Comparison of ENCODE assay signal across 23 cellular contexts in genomic region chr17:61903251-61903650, GRCh38.
"Had no signal": no experiment of that assay in that cellular context is flagged by ENCODE, and none has a peak within 500 bp of the region (broad histone marks: within the 10 kb centered on the region; RNA-seq: fewer than 3 reads in every experiment).

No MANE protein-coding gene starts in this region.

- H3K27ac Mint-ChIP-seq: activated naive CD4-positive, alpha-beta T cell treated with anti-CD3 and anti-CD28 coated beads for 36 hours; endodermal cell; nephron progenitor cell had no signal

- H3K4me1 ChIP-seq: esophagus squamous epithelium, gastroesophageal sphincter, pancreas, testis, vagina had no signal

- H3K4me3 Mint-ChIP-seq: activated naive CD4-positive, alpha-beta T cell treated with anti-CD3 and anti-CD28 coated beads for 36 hours; endodermal cell; nephron progenitor cell; T-helper 2 cell treated with Interferon-gamma antibody and Interleukin-4, amounts not matched to agents 5 μg/mL and 100 μg/mL, for 36 hours had no signal

- FAIRE-seq: bronchial epithelial cell, pancreas had no signal

- H3K4me3 ChIP-seq: coronary artery, esophagus squamous epithelium, gastroesophageal sphincter, pancreas, testis, vagina had no signal

- H3K27ac ChIP-seq: coronary artery, esophagus squamous epithelium, gastroesophageal sphincter, pancreas, testis, vagina, WERI-Rb-1 had no signal

- H3K9me3 ChIP-seq: esophagus squamous epithelium, gastroesophageal sphincter, pancreas, testis, vagina had no signal

- H3K27me3 ChIP-seq: esophagus squamous epithelium, gastroesophageal sphincter, pancreas, testis, vagina had no signal

- DNase-seq: activated CD4-positive, alpha-beta T cell treated with anti-CD3 and anti-CD28 coated beads, Interleukin-2, amount 50 U/mL, for 1 hour; activated CD4-positive, CD25-positive, alpha-beta regulatory T cell treated with anti-CD3 and anti-CD28 coated beads, Interleukin-2, amount 50 U/mL, for 72 hours; activated naive CD4-positive, alpha-beta T cell treated with anti-CD3 and anti-CD28 coated beads for 36 hours; amygdala; cerebellar nuclear complex; endodermal cell; esophagus squamous epithelium; head of caudate nucleus; hypothalamus; left ventricle myocardium superior; mammary epithelial cell; nephron progenitor cell; pancreas; right cardiac atrium; stimulated activated CD4-positive, alpha-beta T cell treated with anti-CD3 and anti-CD28 coated beads, Interleukin-12 subunit alpha, Interleukin-12 subunit beta, amount 100 ng/mL, for 4 hours; testis; trophoblast cell; WERI-Rb-1 had no signal

- H3K4me1 Mint-ChIP-seq: endodermal cell, nephron progenitor cell had no signal

- H3K9me3 Mint-ChIP-seq: activated naive CD4-positive, alpha-beta T cell treated with anti-CD3 and anti-CD28 coated beads for 36 hours; endodermal cell; nephron progenitor cell; T-helper 2 cell treated with Interferon-gamma antibody and Interleukin-4, amounts not matched to agents 5 μg/mL and 100 μg/mL, for 36 hours had no signal

- ATAC-seq: gastroesophageal sphincter, left ventricle myocardium superior, pancreas, right cardiac atrium had no signal
